ENCODE assay signal across 8 cellular contexts in the genomic region with DNA sequence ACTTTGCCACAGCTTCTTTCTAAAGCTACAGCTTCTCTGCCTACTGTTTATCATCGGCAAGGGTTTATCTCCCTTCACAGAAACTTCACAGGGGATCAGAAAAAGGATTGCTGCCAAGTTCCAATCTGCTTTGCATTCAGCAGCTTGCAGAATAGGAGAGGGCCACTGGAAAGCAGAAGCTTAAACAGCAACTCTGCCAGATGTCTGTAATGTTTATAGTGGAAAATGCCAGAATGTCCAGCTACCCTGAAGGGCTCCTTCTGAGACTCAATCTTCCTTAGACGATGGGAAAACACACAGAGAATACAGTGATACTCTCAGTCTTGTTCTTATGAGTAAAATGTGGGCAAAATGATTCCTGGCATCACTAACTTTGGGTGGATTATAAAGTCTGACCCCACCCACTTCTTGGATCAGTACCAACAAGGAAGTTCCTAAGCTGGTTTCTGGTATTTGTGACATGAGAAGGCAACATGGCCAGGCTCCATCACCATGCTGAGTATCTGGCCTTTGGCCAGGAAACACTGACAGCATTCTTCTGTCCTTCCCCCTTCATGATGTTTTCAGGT. TPM values are rescaled to one million over a fixed set of nuclear protein-coding genes. Genes with fewer than 3 reads are reported as not detected.
DNase-seq lines count a peak whose midpoint lies in the region; ATAC-seq lines count a peak whose summit lies in the region.

No MANE protein-coding gene starts in this region.

- no peak for ATAC-seq in HG02870 (IDR thresholded peaks at IDR 0.05; ENCODE audit: unreplicated experiment)
- no peak for ATAC-seq in GM18870 (IDR thresholded peaks at IDR 0.05; ENCODE audit: unreplicated experiment)
- ATAC-seq in HG03378 (IDR thresholded peaks at IDR 0.05; ENCODE audit: unreplicated experiment) = no peak

- DNase-seq in HS-5 (ENCODE audit: low read depth) (peak; percentile 56), T1000 (lab: John Stamatoyannopoulos, UW) (peak; percentile 6), glomerular visceral epithelial cell (ENCODE audit: extremely low spot score) (peak; percentile 79), renal cortical epithelial cell (ENCODE audit: low read depth) (peak; percentile 91), T-helper 2 cell (no peak)

RNA-seq across cellular contexts. Expression of a gene that starts 19.0 kb away (rescaled TPM):
- total RNA-seq in renal cortical epithelial cell = 61.8 and 67.6 TPM in 2 replicates

Comparison
In these comparisons a context has a peak if more than half of its experiments do, and no peak if none do; other contexts are left out.
1. DNase-seq: peak in HS-5 (single experiment), T1000 (single experiment), glomerular visceral epithelial cell (single experiment) and renal cortical epithelial cell (single experiment); none in T-helper 2 cell (0 of 5).